8 cellular contexts compared by ENCODE assay signal in the genomic region with DNA sequence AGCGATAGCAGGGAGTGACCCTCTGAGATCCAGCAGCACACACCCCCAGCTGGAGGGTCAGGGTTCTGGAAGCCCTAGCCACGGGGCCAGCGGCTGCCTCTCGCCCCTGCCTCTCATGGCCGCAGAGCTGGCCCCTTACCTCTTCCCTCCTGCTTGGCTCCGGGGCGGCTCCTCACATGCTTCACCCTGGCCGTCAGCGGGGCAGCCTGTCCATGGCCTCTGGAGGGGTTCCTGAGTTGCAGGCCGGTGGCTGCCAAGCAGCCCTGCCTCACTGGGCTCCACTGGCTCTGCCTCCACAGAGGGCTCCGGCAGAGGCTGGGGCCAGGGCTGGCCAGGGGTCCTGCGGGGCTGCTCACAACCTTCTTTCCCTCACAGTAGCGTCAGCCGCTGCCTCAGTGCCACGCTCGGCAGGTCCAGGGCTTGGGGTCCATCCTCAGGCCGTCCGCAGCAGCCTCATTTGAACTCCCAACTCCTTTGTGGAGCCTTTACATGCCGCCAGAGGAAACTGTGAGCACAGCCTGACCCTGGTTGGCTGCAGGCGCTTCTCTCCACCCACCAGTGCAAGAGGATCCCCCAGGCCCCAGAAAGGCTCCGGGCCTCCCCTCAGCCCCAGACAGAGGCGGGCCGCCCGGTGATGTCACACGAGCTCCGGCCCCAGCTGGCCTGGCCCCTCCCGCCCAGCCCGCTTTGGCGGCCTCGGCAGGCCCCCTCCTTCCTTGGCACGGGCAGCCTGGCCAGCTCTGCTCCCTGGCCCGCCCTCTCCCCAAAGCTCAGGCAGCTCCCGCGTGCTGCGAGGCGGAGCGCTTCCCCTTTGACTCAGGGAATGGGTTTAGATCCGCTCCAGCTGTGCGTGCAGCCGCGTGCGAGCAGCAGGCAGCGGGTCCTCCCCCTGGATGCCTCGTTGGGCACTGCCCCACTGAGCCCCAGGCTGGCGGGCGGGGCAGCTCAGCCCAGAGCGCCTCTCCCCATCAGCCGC. TPM values are rescaled to one million over a fixed set of nuclear protein-coding genes. Genes with fewer than 3 reads are reported as not detected.
DNase-seq lines count a peak whose midpoint lies in the region; ATAC-seq and TF ChIP-seq lines count a peak whose summit lies in the region.

TSS of gene ANGPTL2 (minus strand) at position 460 of the 976 bp plus-strand sequence. CDS start 13,904 bp downstream, outside the sequence.

- peaks cover 2% of the 10 kb centered on the region for H3K4me1 Mint-ChIP-seq in activated CD4-positive, alpha-beta T cell treated with anti-CD3 and anti-CD28 coated beads, Interleukin-2, amount 10 ng/mL, durations not matched to agents 24 days and 14 days
- H3K4me1 Mint-ChIP-seq in neural crest cell, result peaks cover 50% of the 10 kb centered on the region

- no peak within 1 kb of the TSS for H3K4me3 Mint-ChIP-seq in activated CD4-positive, alpha-beta T cell treated with anti-CD3 and anti-CD28 coated beads, Interleukin-2, amount 10 ng/mL, durations not matched to agents 24 days and 14 days
- H3K4me3 Mint-ChIP-seq in neural crest cell, result peak within 1 kb of the TSS; percentile 92

- no peak for TF ChIP-seq CTCF in neural crest cell (conservative IDR thresholded peaks at IDR 0.05)

- ATAC-seq in Right ventricle myocardium superior (ENCODE audit: poor library complexity) (peak; percentile 93), GM21390 (IDR thresholded peaks at IDR 0.05; ENCODE audit: unreplicated experiment) (no peak)

- H3K36me3 Mint-ChIP-seq in activated CD4-positive, alpha-beta T cell treated with anti-CD3 and anti-CD28 coated beads, Interleukin-2, amount 10 ng/mL, durations not matched to agents 24 days and 14 days (ENCODE audit: low read depth), result no peaks in the 10 kb centered on the region
- H3K36me3 Mint-ChIP-seq in neural crest cell (ENCODE audit: low read depth), result no peaks in the 10 kb centered on the region

- no peak within 1 kb of the TSS for H3K27ac Mint-ChIP-seq in activated CD4-positive, alpha-beta T cell treated with anti-CD3 and anti-CD28 coated beads, Interleukin-2, amount 10 ng/mL, durations not matched to agents 24 days and 14 days
- H3K27ac Mint-ChIP-seq in neural crest cell (ENCODE audit: unreplicated experiment), result peak within 1 kb of the TSS; percentile 97

- peak; percentile 63 for DNase-seq in activated CD4-positive, alpha-beta T cell treated with anti-CD3 and anti-CD28 coated beads, Interleukin-2, amount 10 ng/mL, durations not matched to agents 24 days and 14 days
- no peak for DNase-seq in activated CD4-positive, alpha-beta T cell treated with anti-CD3 and anti-CD28 coated beads for 4 hours
- peak; percentile 47 for DNase-seq in NCI-H1092 treated with DMSO at 0.1 percent for 48 hours (lab: John Stamatoyannopoulos, UW)
- DNase-seq in Right ventricle myocardium superior, result peak; percentile 95
- DNase-seq in neural crest cell (ENCODE audit: low read depth, low spot score), result peak; percentile 72
- no peak for DNase-seq in T-helper 9 cell

- peak within 1 kb of the TSS; percentile 3 for H3K27ac ChIP-seq in adipose tissue (ENCODE audit: low read depth, low read length)

- 4 to 22% (median 7%) methylated on average over 42 to 48 of the region's 48 CpGs for WGBS in adipose tissue, 3 donors

- intact Hi-C loops in activated CD4-positive, alpha-beta T cell treated with anti-CD3 and anti-CD28 coated beads, Interleukin-2, amount 10 ng/mL, durations not matched to agents 24 days and 14 days (cut with micrococcal nuclease), result no loop called here
- intact Hi-C loops in Right ventricle myocardium superior (cut with DNase I), result no loop called here

- H3K27me3 Mint-ChIP-seq in activated CD4-positive, alpha-beta T cell treated with anti-CD3 and anti-CD28 coated beads, Interleukin-2, amount 10 ng/mL, durations not matched to agents 24 days and 14 days, result peaks cover 66% of the 10 kb centered on the region
- H3K27me3 Mint-ChIP-seq in neural crest cell (ENCODE audit: low read depth), result peaks cover 3% of the 10 kb centered on the region

- no peaks in the 10 kb centered on the region for H3K9me3 Mint-ChIP-seq in activated CD4-positive, alpha-beta T cell treated with anti-CD3 and anti-CD28 coated beads, Interleukin-2, amount 10 ng/mL, durations not matched to agents 24 days and 14 days
- H3K9me3 Mint-ChIP-seq in neural crest cell, result no peaks in the 10 kb centered on the region

RNA-seq across cellular contexts. Expression of gene ANGPTL2, which starts in this region (rescaled TPM):
- total RNA-seq in activated CD4-positive, alpha-beta T cell treated with anti-CD3 and anti-CD28 coated beads, Interleukin-2, amount 10 ng/mL, durations not matched to agents 24 days and 14 days, result not detected in 2 replicates
- polyA plus RNA-seq in adipose tissue, result 10 to 100 TPM in 2 of 3 donors, 1 to 10 TPM in 1; 4.2 to 96.1 (median 35.8) TPM
- total RNA-seq in Right ventricle myocardium superior (32.6 TPM), neural crest cell (17.9 and 19.2 TPM in 2 replicates)

Comparison
In these comparisons a context has a peak if more than half of its experiments do, and no peak if none do; other contexts are left out.
1. RNA of gene ANGPTL2 (total RNA-seq): 32.6 TPM in Right ventricle myocardium superior (single experiment) and 17.9 to 19.2 TPM in neural crest cell; not detected in activated CD4-positive, alpha-beta T cell treated with anti-CD3 and anti-CD28 coated beads, Interleukin-2, amount 10 ng/mL, durations not matched to agents 24 days and 14 days; every median in the first group is over 10 times any median in the second.
2. Peak in DNase-seq in activated CD4-positive, alpha-beta T cell treated with anti-CD3 and anti-CD28 coated beads, Interleukin-2, amount 10 ng/mL, durations not matched to agents 24 days and 14 days; RNA of the gene not detected or under 1 TPM.
3. DNase-seq: peak in NCI-H1092 treated with DMSO at 0.1 percent for 48 hours (single experiment), Right ventricle myocardium superior (single experiment) and neural crest cell (single experiment); none in activated CD4-positive, alpha-beta T cell treated with anti-CD3 and anti-CD28 coated beads for 4 hours (0 of 2) and T-helper 9 cell (single experiment).